Comparison of ENCODE assay signal across 9 cellular contexts in the genomic region with DNA sequence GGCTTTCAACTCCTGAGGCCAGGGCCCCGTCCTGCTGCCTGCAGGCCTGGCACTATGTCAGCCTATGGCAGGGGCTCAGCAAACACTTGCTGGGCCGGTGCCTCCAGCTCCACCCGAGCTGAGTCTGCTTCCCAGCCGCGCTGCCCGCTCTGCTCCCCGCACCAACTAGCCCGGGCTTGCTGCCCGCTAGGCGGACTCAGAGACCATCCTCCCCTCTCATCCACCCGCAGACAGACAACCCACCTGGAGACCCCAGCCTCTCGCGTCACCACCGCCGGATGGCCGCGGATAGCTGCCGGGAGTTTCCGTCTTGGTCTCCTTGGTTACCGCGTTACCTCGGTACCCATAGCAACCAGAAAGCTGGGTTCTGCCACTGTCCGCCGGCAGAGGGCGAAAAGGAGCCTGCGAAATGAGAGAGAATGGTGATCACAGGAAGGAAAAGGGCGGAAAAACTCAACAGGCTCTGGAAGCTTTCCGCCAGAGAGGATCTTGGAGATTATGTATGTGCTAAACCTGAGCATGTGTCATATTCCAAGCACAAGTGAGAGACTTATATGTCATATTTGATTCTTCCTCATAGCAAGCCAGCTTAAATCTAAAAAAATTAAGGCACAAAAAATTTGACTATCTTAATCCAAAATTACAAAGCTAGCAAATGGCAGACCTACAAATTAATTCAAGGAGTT. TPM values are rescaled to one million over a fixed set of nuclear protein-coding genes. Genes with fewer than 3 reads are reported as not detected.
DNase-seq lines count a peak whose midpoint lies in the region; ATAC-seq, FAIRE-seq and TF ChIP-seq lines count a peak whose summit lies in the region.
"Had no signal": no experiment of that assay in that cellular context is flagged by ENCODE, and none has a peak within 500 bp of the region (broad histone marks: within the 10 kb centered on the region; RNA-seq: fewer than 3 reads in every experiment).

A gene with protein sequence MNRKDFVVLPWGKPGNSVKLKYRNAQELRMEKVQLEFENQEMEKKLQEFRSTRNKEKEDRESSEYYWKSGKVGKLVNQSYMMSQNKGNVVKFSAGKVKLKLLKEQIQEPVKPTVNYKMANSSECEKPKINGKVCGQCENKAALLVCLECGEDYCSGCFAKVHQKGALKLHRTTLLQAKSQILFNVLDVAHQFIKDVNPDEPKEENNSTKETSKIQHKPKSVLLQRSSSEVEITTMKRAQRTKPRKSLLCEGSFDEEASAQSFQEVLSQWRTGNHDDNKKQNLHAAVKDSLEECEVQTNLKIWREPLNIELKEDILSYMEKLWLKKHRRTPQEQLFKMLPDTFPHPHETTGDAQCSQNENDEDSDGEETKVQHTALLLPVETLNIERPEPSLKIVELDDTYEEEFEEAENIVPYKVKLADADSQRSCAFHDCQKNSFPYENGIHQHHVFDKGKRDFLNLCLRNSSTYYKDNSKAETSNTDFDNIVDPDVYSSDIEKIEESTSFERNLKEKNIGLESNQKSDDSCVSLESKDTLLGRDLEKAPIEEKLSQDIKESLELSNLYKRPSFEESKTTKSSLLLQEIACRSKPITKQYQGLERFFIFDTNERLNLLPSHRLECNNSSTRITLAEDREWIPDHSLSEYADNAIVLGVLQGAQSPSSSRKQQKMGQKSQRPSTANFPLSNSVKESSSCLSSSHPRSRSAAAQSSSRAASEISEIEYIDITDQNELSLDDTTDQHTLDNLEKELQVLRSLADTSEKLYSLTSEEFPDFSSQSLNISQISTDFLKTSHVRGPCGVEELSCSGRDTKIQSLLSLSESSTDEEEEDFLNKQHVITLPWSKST (minus strand): TSS at position 294 of the 686 bp plus-strand sequence. CDS start 7,396 bp downstream, outside the sequence.

- peaks cover 2% of the 10 kb centered on the region for H3K27me3 Mint-ChIP-seq in CD8-positive, alpha-beta T cell (ENCODE audit: low read depth)

- POLR2A ChIA-PET in CD8-positive, alpha-beta T cell (lab: Charles Lee) = interaction anchor here (0.9 kb wide), 1 partner anchor 361 kb away, joined by 3 read pairs; no protein-coding TSS in a partner anchor

- no peaks in the 10 kb centered on the region for H3K36me3 ChIP-seq in CD8-positive, alpha-beta T cell (ENCODE audit: insufficient read depth, low read length)
- H3K36me3 ChIP-seq in mesodermal cell (ENCODE audit: control insufficient read depth, insufficient read depth, low read length) = no peaks in the 10 kb centered on the region
- H3K36me3 ChIP-seq: neutrophil had no signal

- FAIRE-seq in endometrium (lab: Jason Lieb, UNC) = peak; percentile 12

- ATAC-seq in CD8-positive, alpha-beta T cell = peak; percentile 94
- ATAC-seq in GM21360 (IDR thresholded peaks at IDR 0.05; ENCODE audit: unreplicated experiment) = peak; percentile 100

- intact Hi-C loops in CD8-positive, alpha-beta T cell (cut with DNase I, micrococcal nuclease) = loop anchor here (1.0 to 5.0 kb wide), 5 partner anchors 304 to 502 kb away; a partner anchor contains a TSS

- H3K4me1 Mint-ChIP-seq in CD8-positive, alpha-beta T cell (ENCODE audit: low read depth) = peaks cover 11% of the 10 kb centered on the region

- peak within 1 kb of the TSS; percentile 46 for H3K4me3 ChIP-seq in CD8-positive, alpha-beta T cell (ENCODE audit: low read depth, low read length)
- peak within 1 kb of the TSS; percentile 47 for H3K4me3 ChIP-seq in mesodermal cell (ENCODE audit: extremely low read depth, insufficient read depth, low read length, poor library complexity, severe bottlenecking)

- no peaks in the 10 kb centered on the region for H3K27me3 ChIP-seq in CD8-positive, alpha-beta T cell (ENCODE audit: insufficient read depth, low read length)

- H3K4me3 Mint-ChIP-seq in CD8-positive, alpha-beta T cell = peak within 1 kb of the TSS; percentile 81

- H3K9me3 ChIP-seq in CD8-positive, alpha-beta T cell (ENCODE audit: low read length) = no peaks in the 10 kb centered on the region
- no peaks in the 10 kb centered on the region for H3K9me3 ChIP-seq in mesodermal cell (ENCODE audit: control insufficient read depth, low read length)
- H3K9me3 ChIP-seq: neutrophil had no signal

- peak; percentile 76 for TF ChIP-seq CTCF in CD8-positive, alpha-beta T cell (IDR thresholded peaks at IDR 0.05)

- H3K27ac Mint-ChIP-seq in CD8-positive, alpha-beta T cell = peak within 1 kb of the TSS; percentile 70

- H3K27ac ChIP-seq in CD8-positive, alpha-beta T cell (ENCODE audit: low read depth, low read length) = peak within 1 kb of the TSS; percentile 44
- H3K27ac ChIP-seq in mesodermal cell (ENCODE audit: low read depth, low read length, severe bottlenecking) = no peak within 1 kb of the TSS
- H3K27ac ChIP-seq: neutrophil had no signal

- H3K9me3 Mint-ChIP-seq in CD8-positive, alpha-beta T cell = no peaks in the 10 kb centered on the region

- peak; percentile 64 to 85 (median 80) for DNase-seq in CD8-positive, alpha-beta T cell
- DNase-seq in HS-5 (ENCODE audit: low read depth) (peak; percentile 61), NK-92 (lab: John Stamatoyannopoulos, UW; ENCODE audit: unreplicated experiment) (peak; percentile 3)
- DNase-seq in activated CD8-positive, alpha-beta memory T cell treated with anti-CD3 and anti-CD28 coated beads for 4 hours (ENCODE audit: low read depth in 2 of 2) = peak; percentile 52 to 63
- peak; percentile 46 to 67 for DNase-seq in stimulated activated CD8-positive, alpha-beta memory T cell treated with anti-CD3 and anti-CD28 coated beads, Interleukin-15, amount 100 ng/mL, for 4 hours (ENCODE audit: low read depth in 2 of 2)

- no peaks in the 10 kb centered on the region for H3K36me3 Mint-ChIP-seq in CD8-positive, alpha-beta T cell

- peaks cover 4% of the 10 kb centered on the region for H3K4me1 ChIP-seq in CD8-positive, alpha-beta T cell (ENCODE audit: insufficient read depth, low read length)
- no peaks in the 10 kb centered on the region for H3K4me1 ChIP-seq in mesodermal cell (ENCODE audit: control insufficient read depth, insufficient read depth, low read length, poor library complexity, severe bottlenecking)

- WGBS in mesodermal cell (ENCODE audit: insufficient coverage in 2 of 2), 2 experiments = 5 to 7% methylated on average over 18 to 22 of the region's 28 CpGs

- CTCF ChIA-PET in CD8-positive, alpha-beta T cell (lab: Charles Lee) = interaction anchor here (0.7 to 2.5 kb wide), 9 partner anchors 9 to 502 kb away, joined by 3 to 25 read pairs (median 4); no protein-coding TSS in a partner anchor

RNA-seq across cellular contexts. Expression of the gene that starts here (rescaled TPM):
- not detected for total RNA-seq in CD8-positive, alpha-beta T cell
- polyA plus RNA-seq in mesodermal cell (2013, experiment 1 of 2) = 1.8 TPM
- 2.1 TPM for polyA plus RNA-seq in mesodermal cell (2013, experiment 2 of 2)

Comparison
In these comparisons a context has a peak if more than half of its experiments do, and no peak if none do; other contexts are left out.
1. Peak in DNase-seq, ATAC-seq, H3K4me3 ChIP-seq and H3K27ac ChIP-seq in CD8-positive, alpha-beta T cell; RNA of the gene not detected or under 1 TPM.
2. DNase-seq: peak in every context shown above with its lines; median percentile 80 in CD8-positive, alpha-beta T cell; 61 in HS-5; 58 in activated CD8-positive, alpha-beta memory T cell treated with anti-CD3 and anti-CD28 coated beads for 4 hours; 56 in stimulated activated CD8-positive, alpha-beta memory T cell treated with anti-CD3 and anti-CD28 coated beads, Interleukin-15, amount 100 ng/mL, for 4 hours; 3 in NK-92.